ENCODE assay signal across 19 cellular contexts in the genomic region with DNA sequence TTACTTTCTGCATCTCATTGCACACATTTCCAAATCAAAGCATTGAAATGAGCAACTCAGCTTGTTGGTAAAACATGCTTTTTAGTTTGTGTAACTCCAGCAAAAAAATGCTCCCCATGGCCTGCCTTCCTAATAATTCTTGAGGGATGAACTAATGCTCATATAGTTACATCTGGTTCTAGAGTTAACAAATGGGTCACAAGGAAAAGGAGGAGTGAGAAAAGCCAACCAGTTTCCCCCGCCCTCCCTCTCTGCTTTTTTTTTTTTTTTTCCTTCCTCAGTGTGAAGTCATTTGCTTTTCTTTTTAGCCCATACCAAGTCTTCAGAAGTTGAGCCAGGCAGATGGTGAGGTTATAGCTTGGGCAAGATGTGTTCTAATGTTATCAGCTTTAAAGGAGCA.
A peak's percentile ranks its signal among the peaks of the same experiment; 100 is the strongest.
DNase-seq lines count a peak whose midpoint lies in the region; ATAC-seq, FAIRE-seq and TF ChIP-seq lines count a peak whose summit lies in the region.
"Had no signal": no experiment of that assay in that cellular context is flagged by ENCODE, and none has a peak within 500 bp of the region (broad histone marks: within the 10 kb centered on the region; RNA-seq: fewer than 3 reads in every experiment).

No MANE protein-coding gene starts in this region.

- no peak for TF ChIP-seq POLR2A in lower leg skin (IDR thresholded peaks at IDR 0.05)

- no peaks in the 10 kb centered on the region for H3K36me3 ChIP-seq in mucosa of descending colon (ENCODE audit: low read depth)
- H3K36me3 ChIP-seq: colonic mucosa, pancreas had no signal

- H3K4me1 ChIP-seq in mucosa of descending colon (ENCODE audit: low read depth) = peaks cover 7% of the 10 kb centered on the region
- H3K4me1 ChIP-seq: body of pancreas, colonic mucosa, pancreas had no signal

- peak; percentile 98 for FAIRE-seq in endometrium (lab: Jason Lieb, UNC)
- FAIRE-seq: pancreas had no signal

- intact Hi-C loops in mucosa of descending colon (cut with DNase I, micrococcal nuclease) (no loop called here), lower leg skin (cut with DNase I; ENCODE audit: low total_unique reads) (no loop called here)

- H3K9me3 ChIP-seq in mucosa of descending colon = no peaks in the 10 kb centered on the region
- H3K9me3 ChIP-seq: body of pancreas, colonic mucosa, pancreas had no signal

- TF ChIP-seq CTCF in AG09309 (IDR thresholded peaks at IDR 0.05; ENCODE audit: control insufficient read depth, insufficient read depth, low read depth, low read length, missing control alignments) = no peak
- TF ChIP-seq CTCF in mucosa of descending colon (IDR thresholded peaks at IDR 0.05) = no peak
- TF ChIP-seq CTCF in lower leg skin (IDR thresholded peaks at IDR 0.05) = no peak

- ATAC-seq in mucosa of descending colon = peak; percentile 16
- ATAC-seq: activated naive CD4-positive, alpha-beta T cell treated with anti-CD3 and anti-CD28 coated beads, Interleukin-2, amount 50 U/mL, for 72 hours; body of pancreas; natural killer cell; stimulated activated naive B cell treated with anti-CD40 and anti-IgM and Interleukin-4, amounts not matched to agents 10 μg/mL and 1 μg/mL and 100 μg/mL, for 72 hours had no signal

- no peak overlapping the region for H3K4me3 ChIP-seq in AG09309 (ENCODE audit: control insufficient read depth, low read depth, low read length)
- H3K4me3 ChIP-seq in mucosa of descending colon = no peak overlapping the region
- H3K4me3 ChIP-seq in lower leg skin (ENCODE audit: low read depth, poor library complexity, severe bottlenecking) = no peak overlapping the region
- H3K4me3 ChIP-seq: body of pancreas, colonic mucosa, pancreas, skin epidermis had no signal

- WGBS in lower leg skin, 2 donors = 24 to 27% methylated on average over 1 of the region's 1 CpG

- DNase-seq in AG09309 (ENCODE audit: low read depth) (peak; percentile 39), EH (ENCODE audit: low read depth) (peak; percentile 49), mucosa of descending colon (no peak), lower leg skin (ENCODE audit: low spot score in 2 of 2) (no peak), globus pallidus (ENCODE audit: low spot score) (no peak), T1000 (lab: John Stamatoyannopoulos, UW) (no peak)
- no peak for DNase-seq in effector CD8-positive, alpha-beta T cell (lab: John Stamatoyannopoulos, UW)
- DNase-seq: activated CD4-positive, alpha-beta T cell treated with anti-CD3 and anti-CD28 coated beads for 1 hour; body of pancreas; colonic mucosa; endodermal cell; foreskin melanocyte; natural killer cell; pancreas; stimulated activated CD4-positive, alpha-beta T cell treated with anti-CD3 and anti-CD28 coated beads, Interleukin-2, amount 100 ng/mL, for 24 hours; stimulated activated naive B cell treated with anti-CD40 and anti-IgM and Interleukin-4, amounts not matched to agents 10 μg/mL and 1 μg/mL and 100 μg/mL, for 72 hours had no signal

Comparison
In these comparisons a context has a peak if more than half of its experiments do, and no peak if none do; other contexts are left out.
1. DNase-seq: peak in AG09309 (single experiment) and EH (single experiment); none in mucosa of descending colon (0 of 3), effector CD8-positive, alpha-beta T cell (single experiment), lower leg skin (0 of 2), globus pallidus (single experiment) and T1000 (single experiment).